ENCODE assay signal across 18 cellular contexts in genomic region chr18:80204142-80204541, GRCh38.
"Had no signal": no experiment of that assay in that cellular context is flagged by ENCODE, and none has a peak within 500 bp of the region (broad histone marks: within the 10 kb centered on the region; RNA-seq: fewer than 3 reads in every experiment).

No MANE protein-coding gene starts in this region.

- H3K4me1 Mint-ChIP-seq: naive thymus-derived CD4-positive, alpha-beta T cell had no signal

- FAIRE-seq: endometrium, islet of Langerhans had no signal

- DNase-seq: effector memory CD4-positive, alpha-beta T cell; gastrocnemius medialis; heart right ventricle; hypothalamus; mammary epithelial cell; naive thymus-derived CD4-positive, alpha-beta T cell; nephron progenitor cell; psoas muscle; retina; right lobe of liver; stimulated activated naive CD4-positive, alpha-beta T cell treated with Interleukin-2 at 50 U/mL for 16 hours; tibial artery; upper lobe of left lung; uterus had no signal

- H3K9me3 Mint-ChIP-seq: naive thymus-derived CD4-positive, alpha-beta T cell; nephron progenitor cell had no signal

- H3K27ac Mint-ChIP-seq: naive thymus-derived CD4-positive, alpha-beta T cell had no signal

- ATAC-seq: esophagus mucosa; gastrocnemius medialis; heart right ventricle; left lobe of liver; naive thymus-derived CD4-positive, alpha-beta T cell; psoas muscle; right lobe of liver had no signal

- H3K36me3 Mint-ChIP-seq: naive thymus-derived CD4-positive, alpha-beta T cell had no signal

- H3K4me3 Mint-ChIP-seq: naive thymus-derived CD4-positive, alpha-beta T cell; nephron progenitor cell had no signal
